ENCODE assay signal across 8 cellular contexts in the genomic region with DNA sequence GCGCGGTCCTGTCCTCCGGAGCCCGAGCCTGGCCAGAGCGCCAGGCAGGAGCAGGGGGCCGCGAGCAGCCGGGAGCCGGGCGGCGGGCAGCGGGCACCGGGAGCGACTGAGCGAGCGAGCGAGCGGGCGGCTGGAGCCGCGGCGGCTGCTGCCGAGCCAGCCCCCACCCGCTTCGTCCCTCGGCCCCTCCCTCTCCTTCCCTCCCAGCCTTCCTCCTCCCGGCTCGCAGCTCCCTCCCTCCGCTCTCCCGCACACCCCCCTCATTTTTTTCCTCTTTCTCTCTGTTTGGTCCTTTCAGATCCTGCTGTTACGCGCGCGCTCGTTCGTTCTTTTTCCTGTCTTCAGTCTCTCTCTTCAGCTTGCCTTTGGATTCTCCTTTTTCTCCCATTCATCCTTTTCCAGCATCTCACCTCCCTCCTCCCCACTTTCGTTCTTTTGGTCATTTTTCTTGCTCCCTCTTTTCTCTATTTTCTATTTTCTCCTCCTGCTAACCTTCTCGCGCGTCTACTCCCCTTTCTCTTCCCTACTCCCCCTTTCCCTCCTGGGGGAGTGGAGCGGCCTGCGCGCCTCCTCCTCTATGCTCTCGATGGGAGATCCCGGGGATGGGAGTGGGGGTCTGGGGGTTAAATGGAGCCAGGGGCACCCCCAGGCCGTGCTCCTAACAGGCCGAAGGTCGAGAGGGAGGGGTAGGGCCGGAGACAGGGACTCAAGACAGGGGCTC. TPM values are rescaled to one million over a fixed set of nuclear protein-coding genes. Genes with fewer than 3 reads are reported as not detected.
A peak's percentile ranks its signal among the peaks of the same experiment; 100 is the strongest.
DNase-seq lines count a peak whose midpoint lies in the region; ATAC-seq lines count a peak whose summit lies in the region.

Gene MEGF11 (minus strand): TSS at position 108 of the 721 bp plus-strand sequence. CDS start 125,347 bp downstream, outside the sequence.

- POLR2A ChIA-PET in activated CD4-positive, alpha-beta memory T cell treated with anti-CD3 and anti-CD28 coated beads for 36 hours (lab: Charles Lee), result interaction anchor here (0.9 kb wide), 1 partner anchor 254 kb away, joined by 3 read pairs; no protein-coding TSS in a partner anchor

- peak within 1 kb of the TSS; percentile 67 for H3K4me3 Mint-ChIP-seq in activated CD4-positive, alpha-beta memory T cell treated with anti-CD3 and anti-CD28 coated beads for 36 hours

- CTCF ChIA-PET in activated CD4-positive, alpha-beta memory T cell treated with anti-CD3 and anti-CD28 coated beads for 36 hours (lab: Charles Lee), result interaction anchor here (0.8 kb wide), 1 partner anchor 35 kb away, joined by 3 read pairs; no protein-coding TSS in a partner anchor

- H3K27me3 ChIP-seq in neuron (ENCODE audit: insufficient read depth, low read length), result peaks cover 74% of the 10 kb centered on the region

- no peaks in the 10 kb centered on the region for H3K36me3 Mint-ChIP-seq in activated CD4-positive, alpha-beta memory T cell treated with anti-CD3 and anti-CD28 coated beads for 36 hours

- peak within 1 kb of the TSS; percentile 48 for H3K4me3 ChIP-seq in neuron (ENCODE audit: low read length)

- peaks cover 9% of the 10 kb centered on the region for H3K4me1 Mint-ChIP-seq in activated CD4-positive, alpha-beta memory T cell treated with anti-CD3 and anti-CD28 coated beads for 36 hours (ENCODE audit: low read depth)

- H3K9me3 Mint-ChIP-seq in activated CD4-positive, alpha-beta memory T cell treated with anti-CD3 and anti-CD28 coated beads for 36 hours, result no peaks in the 10 kb centered on the region

- intact Hi-C loops in activated CD4-positive, alpha-beta memory T cell treated with anti-CD3 and anti-CD28 coated beads for 36 hours (cut with micrococcal nuclease), result loop anchor here (5.0 kb wide), 2 partner anchors 33 to 243 kb away; partner anchors contain the start of gene SNAPC5

- H3K36me3 ChIP-seq in neuron (ENCODE audit: insufficient read depth, low read length), result no peaks in the 10 kb centered on the region

- H2AFZ ChIP-seq in neuron (ENCODE audit: low read depth, low read length), result peak within 1 kb of the TSS; percentile 64

- peaks cover 56% of the 10 kb centered on the region for H3K27me3 Mint-ChIP-seq in activated CD4-positive, alpha-beta memory T cell treated with anti-CD3 and anti-CD28 coated beads for 36 hours

- ATAC-seq in HG03175 (IDR thresholded peaks at IDR 0.05; ENCODE audit: unreplicated experiment), result no peak
- no peak for ATAC-seq in HG03095 (IDR thresholded peaks at IDR 0.05; ENCODE audit: unreplicated experiment)

- DNase-seq in COLO668 (lab: John Stamatoyannopoulos, UW; ENCODE audit: unreplicated experiment), result peak; percentile 57
- DNase-seq in HuH-7.5 (ENCODE audit: low spot score), result peak; percentile 70
- DNase-seq in activated CD4-positive, alpha-beta memory T cell treated with anti-CD3 and anti-CD28 coated beads for 36 hours, result no peak
- peak; percentile 29 for DNase-seq in globus pallidus (ENCODE audit: low spot score)
- no peak for DNase-seq in stimulated activated naive CD4-positive, alpha-beta T cell treated with Interleukin-2 at 50 U/mL for 16 hours (lab: John Stamatoyannopoulos, UW)

- no peaks in the 10 kb centered on the region for H3K9me3 ChIP-seq in neuron (ENCODE audit: low read length)

- H3K27ac Mint-ChIP-seq in activated CD4-positive, alpha-beta memory T cell treated with anti-CD3 and anti-CD28 coated beads for 36 hours, result no peak within 1 kb of the TSS

- peaks cover 26% of the 10 kb centered on the region for H3K4me1 ChIP-seq in neuron (ENCODE audit: insufficient read depth, low read length)

RNA-seq across cellular contexts. Expression of gene MEGF11, which starts in this region (rescaled TPM):
- not detected for total RNA-seq in activated CD4-positive, alpha-beta memory T cell treated with anti-CD3 and anti-CD28 coated beads for 36 hours

Comparison
In these comparisons a context has a peak if more than half of its experiments do, and no peak if none do; other contexts are left out.
1. DNase-seq: peak in COLO668 (single experiment), HuH-7.5 (single experiment) and globus pallidus (single experiment); none in activated CD4-positive, alpha-beta memory T cell treated with anti-CD3 and anti-CD28 coated beads for 36 hours (single experiment) and stimulated activated naive CD4-positive, alpha-beta T cell treated with Interleukin-2 at 50 U/mL for 16 hours (single experiment).